Comparison of ENCODE assay signal across 8 cellular contexts in genomic region chr22:38181453-38182200, GRCh38.
DNase-seq lines count a peak whose midpoint lies in the region; ATAC-seq and TF ChIP-seq lines count a peak whose summit lies in the region.

Gene PLA2G6 (minus strand): TSS chr22:38181830. CDS start chr22:38169426, 12,404 bp downstream.

- in situ Hi-C loops in GM18951 (cut with MboI; ENCODE audit: low sequenced_read_pairs, unreplicated experiment), result no loop called here

- peak; percentile 99 for DNase-seq in AG08395 (ENCODE audit: low spot score)
- peak; percentile 93 for DNase-seq in NCI-H345 treated with DMSO at 0.1 percent for 48 hours (lab: John Stamatoyannopoulos, UW; ENCODE audit: unreplicated experiment)
- peak; percentile 91 to 96 (median 94) for DNase-seq in activated CD4-positive, CD25-positive, alpha-beta regulatory T cell (lab: John Stamatoyannopoulos, UW)
- DNase-seq in central memory CD4-positive, alpha-beta T cell, result peak; percentile 92
- peak; percentile 99 for DNase-seq in inferior parietal cortex (ENCODE audit: extremely low spot score)
- peak; percentile 95 to 96 for DNase-seq in stimulated activated CD4-positive, alpha-beta T cell treated with anti-CD3 and anti-CD28 coated beads, Interleukin-12 subunit alpha, Interleukin-12 subunit beta, amount 100 ng/mL, for 24 hours (ENCODE audit: low read depth in 2 of 2)

- TF ChIP-seq POLR2A in GM18951 (IDR thresholded peaks at IDR 0.05; ENCODE audit: extremely low read depth, insufficient read depth, insufficient read length), result peak; percentile 69

- peak; percentile 86 for ATAC-seq in HG03280 (IDR thresholded peaks at IDR 0.05; ENCODE audit: unreplicated experiment)

Comparison
In these comparisons a context has a peak if more than half of its experiments do, and no peak if none do; other contexts are left out.
1. Peak in every context shown above with its lines: DNase-seq and ATAC-seq.